8 cellular contexts compared by ENCODE assay signal in genomic region chr1:231420959-231421615, GRCh38. TPM values are rescaled to one million over a fixed set of nuclear protein-coding genes. Genes with fewer than 3 reads are reported as not detected.
DNase-seq lines count a peak whose midpoint lies in the region; FAIRE-seq and TF ChIP-seq lines count a peak whose summit lies in the region.

No MANE protein-coding gene starts in this region.

- H3K27ac ChIP-seq in H1 (ENCODE audit: low read depth, low read length) (no peak overlapping the region), mesendoderm (ENCODE audit: low read depth, low read length) (no peak overlapping the region)

- H3K27me3 Mint-ChIP-seq in activated CD4-positive, alpha-beta memory T cell treated with anti-CD3 and anti-CD28 coated beads, Interleukin-2, amount 10 ng/mL, durations not matched to agents 7 days and 5 days: peaks cover 16% of the 10 kb centered on the region

- H3K4ac ChIP-seq in H1 (replicated peaks; ENCODE audit: insufficient read length, low read depth, low read length) (no peak overlapping the region), mesendoderm (ENCODE audit: low read depth, low read length) (no peak overlapping the region)

- H3K23ac ChIP-seq in H1 (ENCODE audit: insufficient read length) (no peak overlapping the region), mesendoderm (ENCODE audit: low read length) (no peak overlapping the region)

- H2BK120ac ChIP-seq in H1 (replicated peaks; ENCODE audit: low read depth, low read length): no peak overlapping the region
- no peak overlapping the region for H2BK120ac ChIP-seq in mesendoderm (ENCODE audit: low read depth, low read length)

- DNase-seq in GM10266 (ENCODE audit: extremely low spot score) (peak; percentile 38), HCEC 1CT (peak; percentile 44), NB4 (ENCODE audit: low read depth) (peak; percentile 75), H1 (ENCODE audit: low read depth in 1 of 2, low spot score in 2 of 2) (peak in 1 of 2 experiments; percentile 69), mesendoderm (peak; percentile 68), GF-D8 (lab: John Stamatoyannopoulos, UW) (no peak)
- DNase-seq in activated CD4-positive, alpha-beta memory T cell treated with anti-CD3 and anti-CD28 coated beads, Interleukin-2, amount 10 ng/mL, durations not matched to agents 7 days and 5 days: peak; percentile 49
- DNase-seq in stimulated activated naive CD4-positive, alpha-beta T cell (lab: John Stamatoyannopoulos, UW): peak in 5 of 6 experiments; percentile 1 to 53 (median 29)

- H3K9ac ChIP-seq in H1 (replicated peaks in 1 of 4; ENCODE audit: extremely low read depth in 1 of 4, low read depth in 3 of 4, low read length in 3 of 4) (0 out of 7 replicates have a peak overlapping the region, but pooled peaks of 1 of the 4 experiments have one; percentile 0), mesendoderm (ENCODE audit: low read length) (peak overlapping the region; percentile 55)

- H4K91ac ChIP-seq in H1 (replicated peaks; ENCODE audit: insufficient read length, low read length): no peak overlapping the region

- H3K4me1 Mint-ChIP-seq in activated CD4-positive, alpha-beta memory T cell treated with anti-CD3 and anti-CD28 coated beads, Interleukin-2, amount 10 ng/mL, durations not matched to agents 7 days and 5 days: peaks cover 43% of the 10 kb centered on the region

- TF ChIP-seq POLR2A in NB4 (IDR thresholded peaks at IDR 0.05; ENCODE audit: extremely low read depth, insufficient read length) (no peak), H1 (IDR thresholded peaks at IDR 0.05; ENCODE audit: control extremely low read depth in 1 of 2, low read depth in 2 of 2, low read length in 2 of 2) (no peak)

- peak overlapping the region; percentile 27; the same call in 1 of the 2 replicates for H2AFZ ChIP-seq in H1 (ENCODE audit: low read length)

- H3K27me3 ChIP-seq in H1 (replicated peaks in 1 of 4; ENCODE audit: control insufficient read depth in 3 of 4, extremely low read depth in 1 of 4, insufficient read depth in 3 of 4, low read length in 3 of 4): peaks cover 11 to 37% (median 28%) of the 10 kb centered on the region in 4 experiments
- H3K27me3 ChIP-seq in mesendoderm (ENCODE audit: insufficient read depth, low read length, poor library complexity): peaks cover 15% of the 10 kb centered on the region

- WGBS in H1 (ENCODE audit: extremely low coverage in 1 of 2, insufficient coverage in 1 of 2, insufficient read length in 1 of 2, insufficient replicate concordance in 2 of 2, low coverage in 1 of 2, low lambda C conversion rate in 2 of 2, missing lambda C conversion rate in 1 of 2), 2 experiments: 1% methylated on average over 38 of the region's 71 CpGs; no CpG with 5 or more reads in 1 of the 2 experiments
- WGBS in mesendoderm (ENCODE audit: extremely low coverage, insufficient coverage, low lambda C conversion rate): no CpG with 5 or more reads among the region's 71 CpGs

- H3K36me3 ChIP-seq in H1 (ENCODE audit: control insufficient read depth in 2 of 4, insufficient read depth in 4 of 4, low read length in 3 of 4) (no peaks in the 10 kb centered on the region), mesendoderm (ENCODE audit: control insufficient read depth, insufficient read depth, low read length) (no peaks in the 10 kb centered on the region)

- no peaks in the 10 kb centered on the region for H3K9me3 ChIP-seq in H1 (ENCODE audit: insufficient read depth in 2 of 2, low read depth in 1 of 2, low read length in 1 of 2)

- no peak for TF ChIP-seq CTCF in GM10266 (IDR thresholded peaks at IDR 0.05; ENCODE audit: control insufficient read depth, insufficient read depth, low read depth, missing control alignments)
- TF ChIP-seq CTCF in NB4 (IDR thresholded peaks at IDR 0.05; ENCODE audit: low read depth, low read length): no peak
- TF ChIP-seq CTCF in H1 (IDR thresholded peaks at IDR 0.05; ENCODE audit: control extremely low read depth in 1 of 3, insufficient read depth in 1 of 3, low read depth in 1 of 3, low read length in 3 of 3): no peak

- no peak overlapping the region for H3K14ac ChIP-seq in H1 (ENCODE audit: insufficient read length)

- H2BK20ac ChIP-seq in H1 (ENCODE audit: low read length): no peak overlapping the region

- H4K8ac ChIP-seq in H1 (ENCODE audit: extremely low read depth, insufficient read depth, low read length) (peak overlapping the region; percentile 4; the same call in 1 of the 2 replicates), mesendoderm (ENCODE audit: low read depth, low read length) (no peak overlapping the region)

- H3K23me2 ChIP-seq in H1 (ENCODE audit: low read depth, low read length): peaks cover 10% of the 10 kb centered on the region

- H3K4me3 ChIP-seq in NB4 (ENCODE audit: low read depth, low read length): peak overlapping the region; percentile 88
- peak overlapping the region; percentile 59 to 73 (median 66) for H3K4me3 ChIP-seq in H1 (ENCODE audit: extremely low read depth in 1 of 4, insufficient read depth in 2 of 4, low read depth in 3 of 4, low read length in 4 of 4)
- peak overlapping the region; percentile 14 for H3K4me3 ChIP-seq in mesendoderm (ENCODE audit: low read length)

- no peak overlapping the region for H2BK12ac ChIP-seq in H1 (ENCODE audit: low read depth, low read length)

- no peak for TF ChIP-seq EP300 in H1 (IDR thresholded peaks at IDR 0.05; ENCODE audit: borderline replicate concordance in 1 of 2, low read depth in 2 of 2, low read length in 2 of 2)

- CTCF ChIA-PET in activated CD4-positive, alpha-beta memory T cell treated with anti-CD3 and anti-CD28 coated beads, Interleukin-2, amount 10 ng/mL, durations not matched to agents 7 days and 5 days (lab: Charles Lee): interaction anchor here (1.0 to 3.4 kb wide), 10 partner anchors 40 to 182 kb away, joined by 3 to 19 read pairs (median 4); partner anchors contain the start of genes EXOC8 and SPRTN
- CTCF ChIA-PET in H1 (lab: Charles Lee; ENCODE audit: partially characterized antibody): interaction anchor here (1.0 to 3.2 kb wide), 6 partner anchors 60 to 182 kb away, joined by 3 to 7 read pairs (median 5); no protein-coding TSS in a partner anchor

- H3K27ac Mint-ChIP-seq in activated CD4-positive, alpha-beta memory T cell treated with anti-CD3 and anti-CD28 coated beads, Interleukin-2, amount 10 ng/mL, durations not matched to agents 7 days and 5 days: peak overlapping the region; percentile 90

- H3K4me2 ChIP-seq in H1 (ENCODE audit: insufficient read depth in 1 of 2, low read depth in 2 of 2, low read length in 2 of 2): peak overlapping the region; percentile 83 to 100
- peak overlapping the region; percentile 34 for H3K4me2 ChIP-seq in mesendoderm (ENCODE audit: low read length)

- H3K79me1 ChIP-seq in H1 (ENCODE audit: low read depth, low read length) (no peaks in the 10 kb centered on the region), mesendoderm (ENCODE audit: low read length) (no peaks in the 10 kb centered on the region)

- H2BK15ac ChIP-seq in H1 (ENCODE audit: low read length) (no peak overlapping the region), mesendoderm (replicated peaks; ENCODE audit: low read depth) (no peak overlapping the region)

- FAIRE-seq in H1 (lab: Jason Lieb, UNC): no peak

- H3K36me3 Mint-ChIP-seq in activated CD4-positive, alpha-beta memory T cell treated with anti-CD3 and anti-CD28 coated beads, Interleukin-2, amount 10 ng/mL, durations not matched to agents 7 days and 5 days (ENCODE audit: low read depth): peaks cover 44% of the 10 kb centered on the region

- H3K56ac ChIP-seq in H1 (replicated peaks; ENCODE audit: insufficient read length, low read depth, low read length) (no peak overlapping the region), mesendoderm (ENCODE audit: low read length) (peak overlapping the region; percentile 91)

- H2AK5ac ChIP-seq in H1 (ENCODE audit: low read depth, low read length) (no peak overlapping the region), mesendoderm (ENCODE audit: low read length) (no peak overlapping the region)

- H3K79me2 ChIP-seq in H1 (ENCODE audit: control insufficient read depth in 1 of 2, insufficient read depth in 2 of 2, low read length in 2 of 2) (peaks cover 0 to 13% of the 10 kb centered on the region in 2 experiments; a peak in 2 of 4 replicates), mesendoderm (ENCODE audit: control insufficient read depth, insufficient read depth, low read length) (no peaks in the 10 kb centered on the region)

- no peaks in the 10 kb centered on the region for H3K9me3 Mint-ChIP-seq in activated CD4-positive, alpha-beta memory T cell treated with anti-CD3 and anti-CD28 coated beads, Interleukin-2, amount 10 ng/mL, durations not matched to agents 7 days and 5 days

- POLR2A ChIA-PET in activated CD4-positive, alpha-beta memory T cell treated with anti-CD3 and anti-CD28 coated beads, Interleukin-2, amount 10 ng/mL, durations not matched to agents 7 days and 5 days (lab: Charles Lee): interaction anchor here (0.7 to 5.0 kb wide), 19 partner anchors 8 to 205 kb away, joined by 3 to 64 read pairs (median 4); partner anchors contain the start of genes EXOC8, SPRTN and TSNAX
- POLR2A ChIA-PET in H1 (lab: Charles Lee; ENCODE audit: partially characterized antibody): interaction anchor here (0.6 to 2.5 kb wide), 6 partner anchors 10 to 143 kb away, joined by 3 to 10 read pairs (median 3); partner anchors contain the start of genes EXOC8 and SPRTN

- no peak overlapping the region for H2BK5ac ChIP-seq in H1 (ENCODE audit: low read depth, low read length)
- no peak overlapping the region for H2BK5ac ChIP-seq in mesendoderm (ENCODE audit: low read length)

- H3K4me1 ChIP-seq in H1 (replicated peaks in 1 of 4; ENCODE audit: control insufficient read depth in 3 of 4, insufficient read depth in 4 of 4, low read length in 3 of 4) (peaks cover 0 to 12% (median 0%) of the 10 kb centered on the region in 4 experiments; a peak in 4 of 7 replicates), mesendoderm (ENCODE audit: control insufficient read depth, low read depth, low read length) (no peaks in the 10 kb centered on the region)

- H4K5ac ChIP-seq in H1 (ENCODE audit: insufficient read length, low read depth, low read length) (no peak overlapping the region), mesendoderm (ENCODE audit: low read length) (no peak overlapping the region)

- no peak; a peak in 1 of 4 replicates for TF ChIP-seq RAD21 in H1 (IDR thresholded peaks at IDR 0.05 in 1 of 2, conservative IDR thresholded peaks at IDR 0.05 in 1 of 2; ENCODE audit: low read depth in 2 of 2, low read length in 2 of 2)

- H3K18ac ChIP-seq in H1 (ENCODE audit: extremely low read depth, low read length) (no peak overlapping the region), mesendoderm (ENCODE audit: low read length) (peak overlapping the region; percentile 29)

- peaks cover 5 to 17% of the 10 kb centered on the region in 2 experiments for H4K20me1 ChIP-seq in H1 (replicated peaks in 1 of 2; ENCODE audit: control insufficient read depth in 1 of 2, insufficient read depth in 2 of 2, low read length in 2 of 2)

- peak overlapping the region; percentile 92 for H3K4me3 Mint-ChIP-seq in activated CD4-positive, alpha-beta memory T cell treated with anti-CD3 and anti-CD28 coated beads, Interleukin-2, amount 10 ng/mL, durations not matched to agents 7 days and 5 days

RNA-seq across cellular contexts. Expression of gene EGLN1, which starts 1.0 kb away (rescaled TPM):
- 10 to 100 TPM; 38.8 to 38.9 TPM for total RNA-seq in activated CD4-positive, alpha-beta memory T cell treated with anti-CD3 and anti-CD28 coated beads, Interleukin-2, amount 10 ng/mL, durations not matched to agents 7 days and 5 days
- 6.1 and 6.4 TPM in 2 replicates for total RNA-seq in H1 (2021; fragmentation: NEBNext Ultra II Directional; extraction: Animal tissue kit (Norgen Biotek cat#: 25700))
- polyA plus RNA-seq in H1 (2011; rRNA removed): 2.3 and 4.0 TPM in 2 replicates
- polyA plus RNA-seq in H1 (2011; cell fraction: cytosol; rRNA removed): 4.3 TPM
- polyA plus RNA-seq in H1 (2011; cell fraction: nucleus; rRNA removed): 1.6 TPM
- 6.2 to 13.5 TPM (median 7.0 TPM) in 4 replicates for polyA plus RNA-seq in H1 (2012, experiment 1 of 2)
- 2.2 TPM for polyA plus RNA-seq in H1 (2012, experiment 2 of 2)
- 3.9 TPM for polyA plus RNA-seq in H1 (2013, experiment 1 of 2)
- polyA plus RNA-seq in H1 (2013, experiment 2 of 2): 3.6 TPM
- polyA minus RNA-seq in H1 (2011; rRNA and poly(A)+ RNA removed): 6.1 and 11.9 TPM in 2 replicates
- polyA minus RNA-seq in H1 (2011; cell fraction: cytosol; rRNA and poly(A)+ RNA removed): 7.5 TPM
- polyA minus RNA-seq in H1 (2011; cell fraction: nucleus; rRNA and poly(A)+ RNA removed): 4.2 TPM
- polyA plus RNA-seq in mesendoderm (2013, experiment 1 of 2): 3.9 TPM
- 4.0 TPM for polyA plus RNA-seq in mesendoderm (2013, experiment 2 of 2)

Comparison
In these comparisons a context has a peak if more than half of its experiments do, and no peak if none do; other contexts are left out.
1. H3K4me3 ChIP-seq: peak in every context shown above with its lines; median percentile 88 in NB4; 66 in H1; 14 in mesendoderm.